Comparison of ENCODE assay signal across 13 cellular contexts in genomic region chr14:67187826-67188225, GRCh38. TPM values are rescaled to one million over a fixed set of nuclear protein-coding genes. Genes with fewer than 3 reads are reported as not detected.
DNase-seq lines count a peak whose midpoint lies in the region; TF ChIP-seq lines count a peak whose summit lies in the region.
"Had no signal": no experiment of that assay in that cellular context is flagged by ENCODE, and none has a peak within 500 bp of the region (broad histone marks: within the 10 kb centered on the region; RNA-seq: fewer than 3 reads in every experiment).

No MANE protein-coding gene starts in this region.

- H3K23ac ChIP-seq in trophoblast cell (ENCODE audit: low read length): no peak overlapping the region

- no peak overlapping the region for H2BK12ac ChIP-seq in trophoblast cell (ENCODE audit: low read length)

- no CpG with 5 or more reads among the region's 2 CpGs for WGBS in trophoblast cell (ENCODE audit: extremely low coverage, insufficient coverage, insufficient read length)

- H2AK5ac ChIP-seq in trophoblast cell (ENCODE audit: low read length): no peak overlapping the region

- H3K4me2 ChIP-seq in trophoblast cell (ENCODE audit: low read length): no peak overlapping the region

- H3K14ac ChIP-seq in trophoblast cell (ENCODE audit: low read length): no peak overlapping the region

- H3K4me1 ChIP-seq in trophoblast cell (ENCODE audit: control insufficient read depth in 1 of 2, insufficient read depth in 2 of 2, low read length in 2 of 2): peaks cover 0 to 7% of the 10 kb centered on the region in 2 experiments

- no peaks in the 10 kb centered on the region for H3K9me3 ChIP-seq in AG04450 (ENCODE audit: control insufficient read depth, insufficient read depth, low read length)
- H3K9me3 ChIP-seq in trophoblast cell (ENCODE audit: insufficient read depth, low read depth, low read length): no peaks in the 10 kb centered on the region

- H3K4ac ChIP-seq in trophoblast cell (ENCODE audit: low read depth, low read length): no peak overlapping the region

- DNase-seq in AG04450 (ENCODE audit: low read depth, low spot score) (peak; percentile 45), HT-29 (ENCODE audit: low spot score) (peak; percentile 73), SW 1271 (lab: John Stamatoyannopoulos, UW) (peak; percentile 20 to 72), iris pigment epithelial cell (ENCODE audit: low read depth) (peak; percentile 93), NCI-H446 (lab: John Stamatoyannopoulos, UW) (no peak), trophoblast cell (no peak)
- DNase-seq in activated CD4-positive, alpha-beta T cell treated with anti-CD3 and anti-CD28 coated beads for 4 hours: no peak
- no peak for DNase-seq in activated effector memory CD4-positive, alpha-beta T cell treated with anti-CD3 and anti-CD28 coated beads, Interleukin-2, amount 50 U/mL, for 16 hours
- DNase-seq: anterior cingulate cortex; immature natural killer cell; MV-4-11; stimulated activated naive CD4-positive, alpha-beta T cell had no signal

- H2BK120ac ChIP-seq in trophoblast cell (ENCODE audit: insufficient read depth, low read length, poor library complexity): no peak overlapping the region

- no peak overlapping the region for H4K8ac ChIP-seq in trophoblast cell (ENCODE audit: low read depth, low read length)

- H3K36me3 ChIP-seq in trophoblast cell (ENCODE audit: control insufficient read depth in 1 of 2, insufficient read depth in 2 of 2, low read length in 2 of 2): no peaks in the 10 kb centered on the region

- H3K18ac ChIP-seq in trophoblast cell (ENCODE audit: low read length): no peak overlapping the region

- H2AFZ ChIP-seq in trophoblast cell (ENCODE audit: insufficient read depth, low read length, poor library complexity): no peak overlapping the region

- CTCF ChIA-PET in AG04450 (lab: Charles Lee): interaction anchor here (1.0 to 1.8 kb wide), 2 partner anchors 11 to 98 kb away, joined by 3 to 10 read pairs; no protein-coding TSS in a partner anchor

- no peak overlapping the region for H4K12ac ChIP-seq in trophoblast cell (ENCODE audit: low read depth, low read length)

- no peak overlapping the region for H2BK5ac ChIP-seq in trophoblast cell (ENCODE audit: low read depth, low read length, poor library complexity)

- no peaks in the 10 kb centered on the region for H3K79me2 ChIP-seq in trophoblast cell (ENCODE audit: control insufficient read depth, insufficient read depth, low read length, poor library complexity)

- H4K91ac ChIP-seq in trophoblast cell (ENCODE audit: low read depth, low read length): no peak overlapping the region

- no peak overlapping the region for H3K27ac ChIP-seq in AG04450 (ENCODE audit: low read depth, low read length)
- no peak overlapping the region for H3K27ac ChIP-seq in trophoblast cell (ENCODE audit: low read depth, low read length)

- POLR2A ChIA-PET in AG04450 (lab: Yijun Ruan, JAX): interaction anchor here (0.7 kb wide), 2 partner anchors 34 to 37 kb away, joined by 3 to 4 read pairs; no protein-coding TSS in a partner anchor

- no peak overlapping the region for H3K9ac ChIP-seq in trophoblast cell (ENCODE audit: low read length)

- no peaks in the 10 kb centered on the region for H3K79me1 ChIP-seq in trophoblast cell (ENCODE audit: low read length)

- H3K4me3 ChIP-seq in AG04450 (ENCODE audit: low read depth, low read length) (no peak overlapping the region), trophoblast cell (ENCODE audit: low read depth, low read length) (no peak overlapping the region)

- H3K27me3 ChIP-seq in AG04450 (ENCODE audit: control insufficient read depth, insufficient read depth, low read length): no peaks in the 10 kb centered on the region
- no peaks in the 10 kb centered on the region for H3K27me3 ChIP-seq in trophoblast cell (ENCODE audit: insufficient read depth, low read length)

- TF ChIP-seq CTCF in AG04450 (IDR thresholded peaks at IDR 0.05; ENCODE audit: low read depth, low read length): no peak

RNA-seq across cellular contexts. Expression of gene GARIN2, which starts 1.4 kb away (rescaled TPM):
- 0.06 TPM in 1 of 2 replicates, not detected in the other for polyA plus RNA-seq in AG04450 (2011; rRNA removed)
- polyA minus RNA-seq in AG04450 (2011; rRNA and poly(A)+ RNA removed): not detected in 2 replicates
- not detected in 2 replicates for total RNA-seq in HT-29 (2014; rRNA removed; shearing (Covaris generic))
- 0.62 and 0.67 TPM in 2 replicates for polyA plus RNA-seq in trophoblast cell (2013)
- polyA plus RNA-seq: BJ, immature natural killer cell had no signal

RNA-seq across cellular contexts. Expression of gene PALS1, which starts 53.4 kb away (rescaled TPM):
- 21.7 and 31.1 TPM in 2 replicates for polyA plus RNA-seq in AG04450 (2011; rRNA removed)
- 23.3 and 37.8 TPM in 2 replicates for polyA minus RNA-seq in AG04450 (2011; rRNA and poly(A)+ RNA removed)
- total RNA-seq in HT-29 (2014; rRNA removed; shearing (Covaris generic)): 4.7 and 8.3 TPM in 2 replicates
- polyA plus RNA-seq in trophoblast cell (2013): 17.8 and 18.6 TPM in 2 replicates

Comparison
In these comparisons a context has a peak if more than half of its experiments do, and no peak if none do; other contexts are left out.
1. DNase-seq: peak in AG04450 (single experiment), HT-29 (single experiment), SW 1271 (2 of 2) and iris pigment epithelial cell (single experiment); none in activated CD4-positive, alpha-beta T cell treated with anti-CD3 and anti-CD28 coated beads for 4 hours (0 of 2), activated effector memory CD4-positive, alpha-beta T cell treated with anti-CD3 and anti-CD28 coated beads, Interleukin-2, amount 50 U/mL, for 16 hours (single experiment), NCI-H446 (0 of 2) and trophoblast cell (0 of 2).